In the genomic region with DNA sequence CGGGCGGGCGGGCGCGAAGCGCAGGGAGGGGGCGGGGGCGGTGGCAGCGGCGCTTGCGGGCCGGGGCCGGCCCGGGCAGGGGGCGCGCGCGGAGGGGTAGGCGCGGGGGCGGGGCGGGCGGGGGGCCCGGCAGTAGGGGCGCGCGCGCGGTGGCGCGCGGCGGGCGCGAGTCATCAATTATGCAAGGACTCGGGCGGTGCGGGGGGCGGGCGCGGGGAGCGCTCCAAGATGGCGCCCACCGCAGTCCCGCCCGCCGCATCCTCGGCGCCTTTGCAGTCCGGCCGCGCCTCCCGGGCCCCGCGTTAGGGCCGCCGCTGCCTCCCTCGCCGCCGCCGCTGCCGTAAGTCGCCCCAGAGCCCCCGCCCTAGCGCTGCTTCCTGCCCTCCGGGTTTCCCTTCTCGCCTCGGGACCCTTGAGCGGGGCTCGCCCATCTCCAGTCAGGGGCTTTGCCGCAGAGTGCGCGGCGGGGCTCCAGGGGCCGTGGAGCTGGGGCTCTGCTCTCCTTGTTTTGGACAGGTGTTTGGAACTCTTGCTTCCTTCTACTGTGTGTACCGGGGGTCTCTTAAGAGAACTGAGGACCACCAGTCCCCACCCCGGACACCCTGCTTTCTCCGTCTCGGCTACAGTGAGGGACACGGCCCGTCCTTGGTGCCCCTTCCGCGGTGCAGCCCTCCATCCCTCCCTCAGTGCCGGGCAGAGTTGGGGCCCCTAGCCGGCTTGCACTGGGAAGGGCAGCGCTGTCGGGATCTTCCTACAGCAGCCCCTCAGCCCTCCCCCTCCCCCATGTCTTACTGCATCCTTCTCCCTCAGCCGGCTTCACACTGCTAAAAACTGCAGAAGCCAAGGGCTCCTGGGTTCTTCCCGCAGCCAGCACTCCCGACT, we compare ENCODE assay signal across 8 cellular contexts. TPM values are rescaled to one million over a fixed set of nuclear protein-coding genes. Genes with fewer than 3 reads are reported as not detected.
DNase-seq lines count a peak whose midpoint lies in the region; ATAC-seq, FAIRE-seq and TF ChIP-seq lines count a peak whose summit lies in the region.

A gene (plus strand): TSS at position 214 of the 882 bp plus-strand sequence. CDS start 71,585 bp downstream, outside the sequence.

- no peaks in the 10 kb centered on the region for H3K9me1 ChIP-seq in endothelial cell of umbilical vein (replicated peaks; ENCODE audit: control insufficient read depth, extremely low read depth, insufficient read depth, low read length)

- no peak for TF ChIP-seq POLR2A in endothelial cell of umbilical vein (IDR thresholded peaks at IDR 0.05; ENCODE audit: low read depth, low read length)

- BruUV-seq in endothelial cell of umbilical vein (replicated peaks; lab: Mats Ljungman, UMichigan) = no TSS peak

- H3K36me3 ChIP-seq in BLaER1 = no peaks in the 10 kb centered on the region
- H3K36me3 ChIP-seq in endothelial cell of umbilical vein (ENCODE audit: control insufficient read depth in 2 of 2, extremely low read depth in 1 of 2, insufficient read depth in 2 of 2, low read length in 2 of 2) = no peaks in the 10 kb centered on the region
- H3K36me3 ChIP-seq in mucosa of stomach (ENCODE audit: control insufficient read depth, insufficient read depth, low read length) = no peaks in the 10 kb centered on the region
- no peaks in the 10 kb centered on the region for H3K36me3 ChIP-seq in stomach smooth muscle (ENCODE audit: control insufficient read depth in 2 of 2, insufficient read depth in 2 of 2, low read length in 2 of 2)

- CTCF ChIA-PET in endothelial cell of umbilical vein (lab: Charles Lee) = interaction anchor here (0.7 to 2.2 kb wide), 7 partner anchors 9 to 284 kb away, joined by 3 to 7 read pairs (median 3); a partner anchor contains a TSS

- no peaks in the 10 kb centered on the region for H3K79me2 ChIP-seq in endothelial cell of umbilical vein (ENCODE audit: control insufficient read depth, insufficient read depth, low read length)

- peak; percentile 27 for ATAC-seq in GM21576 (IDR thresholded peaks at IDR 0.05; ENCODE audit: unreplicated experiment)

- H4K20me1 ChIP-seq in BLaER1 (peaks cover 4% of the 10 kb centered on the region; the same call in 1 of the 2 replicates), endothelial cell of umbilical vein (replicated peaks; ENCODE audit: control insufficient read depth, extremely low read depth, insufficient read depth, low read length) (no peaks in the 10 kb centered on the region)

- peaks cover 24% of the 10 kb centered on the region for H3K27me3 ChIP-seq in BLaER1
- peaks cover 17 to 20% of the 10 kb centered on the region in 2 experiments for H3K27me3 ChIP-seq in endothelial cell of umbilical vein (ENCODE audit: control insufficient read depth in 2 of 2, insufficient read depth in 2 of 2, low read length in 2 of 2)
- peaks cover 14% of the 10 kb centered on the region for H3K27me3 ChIP-seq in mucosa of stomach (ENCODE audit: control insufficient read depth, insufficient read depth, low read length)
- peaks cover 13 to 28% of the 10 kb centered on the region in 2 donors for H3K27me3 ChIP-seq in stomach smooth muscle (ENCODE audit: control insufficient read depth in 1 of 2, insufficient read depth in 2 of 2, low read length in 2 of 2)

- DNase-seq in NCI-H2227 (lab: John Stamatoyannopoulos, UW; ENCODE audit: unreplicated experiment) (peak; percentile 88), activated T-cell treated with anti-CD3 and anti-CD28 coated beads for 1 hour (ENCODE audit: low read depth) (peak; percentile 15), endothelial cell of umbilical vein (ENCODE audit: low read depth, low spot score) (peak; percentile 24), SKM-1 (lab: John Stamatoyannopoulos, UW; ENCODE audit: unreplicated experiment) (no peak)

- POLR2A ChIA-PET in endothelial cell of umbilical vein (lab: Charles Lee) = no interaction called here

- H3K4me1 ChIP-seq in BLaER1 = peaks cover 11% of the 10 kb centered on the region
- H3K4me1 ChIP-seq in endothelial cell of umbilical vein (ENCODE audit: control insufficient read depth, extremely low read depth, insufficient read depth, low read length) = peaks cover 6% of the 10 kb centered on the region
- peaks cover 6% of the 10 kb centered on the region for H3K4me1 ChIP-seq in mucosa of stomach (ENCODE audit: control insufficient read depth, insufficient read depth, low read length)
- H3K4me1 ChIP-seq in stomach smooth muscle (ENCODE audit: control insufficient read depth, insufficient read depth, low read length) = peaks cover 9% of the 10 kb centered on the region

- H3K9me3 ChIP-seq in BLaER1 = no peaks in the 10 kb centered on the region
- no peaks in the 10 kb centered on the region for H3K9me3 ChIP-seq in endothelial cell of umbilical vein (replicated peaks; ENCODE audit: control insufficient read depth, insufficient read depth, low read length)
- H3K9me3 ChIP-seq in mucosa of stomach (ENCODE audit: control insufficient read depth, low read length) = no peaks in the 10 kb centered on the region
- H3K9me3 ChIP-seq in stomach smooth muscle (ENCODE audit: control insufficient read depth in 2 of 2, low read length in 2 of 2) = no peaks in the 10 kb centered on the region

- H3K9ac ChIP-seq in BLaER1 (peak within 1 kb of the TSS; percentile 59; the same call in 1 of the 2 replicates), endothelial cell of umbilical vein (replicated peaks; ENCODE audit: extremely low read depth, insufficient read depth, low read length) (peak within 1 kb of the TSS; percentile 24), mucosa of stomach (ENCODE audit: low read length) (peak within 1 kb of the TSS; percentile 40), stomach smooth muscle (ENCODE audit: low read length in 2 of 2) (no peak within 1 kb of the TSS)

- H2AFZ ChIP-seq in endothelial cell of umbilical vein (ENCODE audit: low read depth, low read length) = peak within 1 kb of the TSS; percentile 78

- peak within 1 kb of the TSS; percentile 87 for H3K4me2 ChIP-seq in BLaER1
- H3K4me2 ChIP-seq in endothelial cell of umbilical vein (ENCODE audit: insufficient read depth, low read length) = peak within 1 kb of the TSS; percentile 83

- H3K27ac ChIP-seq in BLaER1 = no peak within 1 kb of the TSS
- no peak within 1 kb of the TSS for H3K27ac ChIP-seq in endothelial cell of umbilical vein (ENCODE audit: insufficient read depth, low read depth, low read length)
- no peak within 1 kb of the TSS for H3K27ac ChIP-seq in stomach smooth muscle (ENCODE audit: low read length)

- intact Hi-C loops in endothelial cell of umbilical vein (cut with micrococcal nuclease) = loop anchor here (2.0 to 5.0 kb wide), 2 partner anchors 88 to 161 kb away; no protein-coding TSS in a partner anchor

- H3K4me3 ChIP-seq in BLaER1 (peak within 1 kb of the TSS; percentile 79), endothelial cell of umbilical vein (replicated peaks in 1 of 3; ENCODE audit: insufficient read depth in 1 of 3, low read depth in 1 of 3, low read length in 3 of 3) (peak within 1 kb of the TSS; percentile 35 to 85 (median 67)), mucosa of stomach (ENCODE audit: low read length) (no peak within 1 kb of the TSS), stomach smooth muscle (ENCODE audit: low read length in 2 of 2) (peak within 1 kb of the TSS; percentile 55 to 72)

- no peak for FAIRE-seq in endothelial cell of umbilical vein (lab: Jason Lieb, UNC)

- no peak for TF ChIP-seq CTCF in endothelial cell of umbilical vein (IDR thresholded peaks at IDR 0.05; ENCODE audit: extremely low read depth in 1 of 2, insufficient read depth in 1 of 2, low read depth in 1 of 2, low read length in 2 of 2)

- dilution Hi-C loops in endothelial cell of umbilical vein (cut with MboI; ENCODE audit: extremely low pct_ligation_motif_present, low sequenced_read_pairs) = no loop called here

TF ChIP-seq in endothelial cell of umbilical vein, 7 proteins besides CTCF, POLR2A, EP300 and RAD21:
- TF ChIP-seq MYC (IDR thresholded peaks at IDR 0.05; ENCODE audit: low read depth, low read length) (no peak), FOS (IDR thresholded peaks at IDR 0.05; ENCODE audit: borderline replicate concordance, insufficient read depth, low read length) (no peak), EZH2 (IDR thresholded peaks at IDR 0.05; ENCODE audit: borderline replicate concordance, low read depth, low read length, severe bottlenecking) (no peak), JUN (IDR thresholded peaks at IDR 0.05; ENCODE audit: borderline replicate concordance, insufficient read depth, insufficient read length, low read depth) (no peak), POLR2AphosphoS5 (IDR thresholded peaks at IDR 0.05; ENCODE audit: insufficient read depth, low read depth, low read length) (no peak), GATA2 (IDR thresholded peaks at IDR 0.05; ENCODE audit: insufficient read depth, insufficient read length, low read depth, low read length) (no peak)
- TF ChIP-seq, protein P1, sequence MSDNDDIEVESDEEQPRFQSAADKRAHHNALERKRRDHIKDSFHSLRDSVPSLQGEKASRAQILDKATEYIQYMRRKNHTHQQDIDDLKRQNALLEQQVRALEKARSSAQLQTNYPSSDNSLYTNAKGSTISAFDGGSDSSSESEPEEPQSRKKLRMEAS (IDR thresholded peaks at IDR 0.05; ENCODE audit: insufficient read depth, insufficient read length) = no peak

RNA-seq across cellular contexts. Expression of the gene that starts here (rescaled TPM):
- 20.2 and 20.4 TPM in 2 replicates for total RNA-seq in endothelial cell of umbilical vein
- polyA plus RNA-seq in endothelial cell of umbilical vein = 7.6 and 9.4 TPM in 2 replicates
- polyA plus RNA-seq in endothelial cell of umbilical vein (2011; cell fraction: cytosol; rRNA removed) = 4.6 and 6.8 TPM in 2 replicates
- polyA plus RNA-seq in endothelial cell of umbilical vein (2011; cell fraction: nucleus; rRNA removed) = 58.8 and 70.3 TPM in 2 replicates
- polyA plus RNA-seq in endothelial cell of umbilical vein (2012) = 18.1 and 18.8 TPM in 2 replicates
- polyA minus RNA-seq in endothelial cell of umbilical vein = 85.5 and 124 TPM in 2 replicates
- not detected for polyA minus RNA-seq in endothelial cell of umbilical vein (2011; cell fraction: cytosol; rRNA and poly(A)+ RNA removed)
- 115 and 170 TPM in 2 replicates for polyA minus RNA-seq in endothelial cell of umbilical vein (2011; cell fraction: nucleus; rRNA and poly(A)+ RNA removed)

Comparison
In these comparisons a context has a peak if more than half of its experiments do, and no peak if none do; other contexts are left out.
1. H3K9ac ChIP-seq: peak in BLaER1 (single experiment), endothelial cell of umbilical vein (single experiment) and mucosa of stomach (single experiment); none in stomach smooth muscle (0 of 2).